Comparison of ENCODE assay signal across 7 cellular contexts in genomic region chr5:104755806-104756205, GRCh38.
"Had no signal": no experiment of that assay in that cellular context is flagged by ENCODE, and none has a peak within 500 bp of the region (broad histone marks: within the 10 kb centered on the region; RNA-seq: fewer than 3 reads in every experiment).

No MANE protein-coding gene starts in this region.

- ATAC-seq: GM12878 had no signal

- H3K4me3 ChIP-seq: GM12878 had no signal

- FAIRE-seq: GM12878, GM12891, GM12892, GM18507, GM19239 had no signal

- DNase-seq: GDM1, GF-D8 had no signal
